29 cellular contexts compared by ENCODE assay signal in genomic region chr5:1901081-1901480, GRCh38. TPM values are rescaled to one million over a fixed set of nuclear protein-coding genes. Genes with fewer than 3 reads are reported as not detected.
"Had no signal": no experiment of that assay in that cellular context is flagged by ENCODE, and none has a peak within 500 bp of the region (broad histone marks: within the 10 kb centered on the region; RNA-seq: fewer than 3 reads in every experiment).

No MANE protein-coding gene starts in this region.

- H3K4me3 ChIP-seq: breast epithelium, esophagus muscularis mucosa, pancreas, psoas muscle, spleen, thoracic aorta had no signal

- H3K27ac ChIP-seq: breast epithelium, esophagus muscularis mucosa, pancreas, psoas muscle, spleen, thoracic aorta had no signal

- ATAC-seq: activated naive CD4-positive, alpha-beta T cell treated with anti-CD3 and anti-CD28 coated beads, Interleukin-2, amount 50 U/mL, for 72 hours; activated T-cell treated with anti-CD3 and anti-CD28 coated beads, Interleukin-2, amount 50 U/mL, for 72 hours; left colon; naive thymus-derived CD4-positive, alpha-beta T cell; pancreas; psoas muscle had no signal

- DNase-seq: activated B cell treated with CpG ODN at 0.5 μM for 24 hours; activated CD4-positive, alpha-beta T cell treated with anti-CD3 and anti-CD28 coated beads for 4 hours; activated CD4-positive, alpha-beta T cell treated with anti-CD3 and anti-CD28 coated beads, Interleukin-2, amount 50 U/mL, for 4 hours; activated naive CD4-positive, alpha-beta T cell; activated T-cell treated with anti-CD3 and anti-CD28 coated beads for 4 hours; activated T-cell treated with anti-CD3 and anti-CD28 coated beads, Interleukin-2, amount 50 U/mL, for 72 hours; central memory CD4-positive, alpha-beta T cell; head of caudate nucleus; immature natural killer cell; kidney; left colon; mammary epithelial cell; midbrain; naive thymus-derived CD4-positive, alpha-beta T cell; pancreas; psoas muscle; spleen; stimulated activated CD4-positive, alpha-beta T cell treated with anti-CD3 and anti-CD28 coated beads, Interleukin-2, amount 100 ng/mL, for 48 hours; stimulated activated naive CD4-positive, alpha-beta T cell treated with Interleukin-2 at 50 U/mL for 16 hours; T-helper 1 cell; trophoblast cell had no signal

- H3K9me3 Mint-ChIP-seq: T-helper 2 cell treated with Interferon-gamma antibody and Interleukin-4, amounts not matched to agents 5 μg/mL and 100 μg/mL, for 36 hours had no signal

- H3K27ac Mint-ChIP-seq: activated B cell treated with CpG ODN at 0.5 μM for 24 hours; activated naive CD4-positive, alpha-beta T cell treated with anti-CD3 and anti-CD28 coated beads, Interleukin-2, amount 50 U/mL, for 72 hours; activated T-cell treated with anti-CD3 and anti-CD28 coated beads, Interleukin-2, amount 50 U/mL, for 72 hours; dendritic cell treated with granulocyte-macrophage colony-stimulating factor and Interleukin-4, amounts not matched to agents 40 ng/mL and 50 ng/mL, for 4 days; immature natural killer cell; naive thymus-derived CD4-positive, alpha-beta T cell; T-helper 2 cell treated with Interferon-gamma antibody and Interleukin-4, amounts not matched to agents 5 μg/mL and 100 μg/mL, for 36 hours had no signal

- H3K9me3 ChIP-seq: pancreas, psoas muscle, thoracic aorta had no signal

- H3K36me3 Mint-ChIP-seq: activated naive CD4-positive, alpha-beta T cell treated with anti-CD3 and anti-CD28 coated beads, Interleukin-2, amount 50 U/mL, for 72 hours; immature natural killer cell had no signal

- H3K4me1 Mint-ChIP-seq: activated B cell treated with CpG ODN at 0.5 μM for 24 hours, immature natural killer cell had no signal

- H3K4me1 ChIP-seq: breast epithelium, esophagus muscularis mucosa, pancreas, psoas muscle, spleen had no signal

- H3K36me3 ChIP-seq: breast epithelium, esophagus muscularis mucosa, pancreas, spleen, thoracic aorta had no signal

- H3K4me3 Mint-ChIP-seq: activated B cell treated with CpG ODN at 0.5 μM for 24 hours; activated T-cell treated with anti-CD3 and anti-CD28 coated beads, Interleukin-2, amount 50 U/mL, for 72 hours; dendritic cell treated with granulocyte-macrophage colony-stimulating factor and Interleukin-4, amounts not matched to agents 40 ng/mL and 50 ng/mL, for 4 days; immature natural killer cell; naive thymus-derived CD4-positive, alpha-beta T cell; T-helper 2 cell treated with Interferon-gamma antibody and Interleukin-4, amounts not matched to agents 5 μg/mL and 100 μg/mL, for 36 hours had no signal

RNA-seq across cellular contexts. Expression of gene IRX4, which starts 18.4 kb away (rescaled TPM):
- total RNA-seq: activated B cell treated with CpG ODN at 0.5 μM for 24 hours; activated naive CD4-positive, alpha-beta T cell treated with anti-CD3 and anti-CD28 coated beads, Interleukin-2, amount 50 U/mL, for 72 hours; activated T-cell treated with anti-CD3 and anti-CD28 coated beads, Interleukin-2, amount 50 U/mL, for 72 hours; esophagus muscularis mucosa; kidney; left colon; liver; naive thymus-derived CD4-positive, alpha-beta T cell; pancreas; spleen; thoracic aorta had no signal
- polyA plus RNA-seq: immature natural killer cell; liver; naive thymus-derived CD4-positive, alpha-beta T cell; neural cell had no signal
